ENCODE assay signal across 17 cellular contexts in genomic region chr16:12646098-12646489, GRCh38.
DNase-seq lines count a peak whose midpoint lies in the region; ATAC-seq lines count a peak whose summit lies in the region.
"Had no signal": no experiment of that assay in that cellular context is flagged by ENCODE, and none has a peak within 500 bp of the region (broad histone marks: within the 10 kb centered on the region; RNA-seq: fewer than 3 reads in every experiment).

No MANE protein-coding gene starts in this region.

- ATAC-seq in GM18511 (IDR thresholded peaks at IDR 0.05; ENCODE audit: unreplicated experiment): peak; percentile 10
- ATAC-seq in activated CD8-positive, alpha-beta memory T cell treated with anti-CD3 and anti-CD28 coated beads, Interleukin-2, amount 10 ng/mL, durations not matched to agents 7 days and 5 days: no peak
- ATAC-seq: gastroesophageal sphincter had no signal

- no peaks in the 10 kb centered on the region for H3K27me3 ChIP-seq in layer of hippocampus (ENCODE audit: control insufficient read depth, insufficient read depth, low read length)
- H3K27me3 ChIP-seq: ovary, SJSA1, transverse colon had no signal

- H3K4me1 Mint-ChIP-seq in T-helper 1 cell treated with Interleukin-12 subunit alpha and Interleukin-12 subunit beta and Interleukin-4 antibody, amounts not matched to agents 30 μg/mL and 1 μg/mL, for 36 hours (ENCODE audit: low read depth): peaks cover 15% of the 10 kb centered on the region
- H3K4me1 Mint-ChIP-seq in activated CD8-positive, alpha-beta memory T cell treated with anti-CD3 and anti-CD28 coated beads, Interleukin-2, amount 10 ng/mL, durations not matched to agents 7 days and 5 days: peaks cover 20% of the 10 kb centered on the region

- H3K27ac Mint-ChIP-seq in T-helper 1 cell treated with Interleukin-12 subunit alpha and Interleukin-12 subunit beta and Interleukin-4 antibody, amounts not matched to agents 30 μg/mL and 1 μg/mL, for 36 hours: peak overlapping the region; percentile 92
- peak overlapping the region; percentile 78 for H3K27ac Mint-ChIP-seq in activated CD8-positive, alpha-beta memory T cell treated with anti-CD3 and anti-CD28 coated beads, Interleukin-2, amount 10 ng/mL, durations not matched to agents 7 days and 5 days

- H3K36me3 Mint-ChIP-seq in T-helper 1 cell treated with Interleukin-12 subunit alpha and Interleukin-12 subunit beta and Interleukin-4 antibody, amounts not matched to agents 30 μg/mL and 1 μg/mL, for 36 hours (ENCODE audit: low read depth): peaks cover 2% of the 10 kb centered on the region
- peaks cover 6% of the 10 kb centered on the region for H3K36me3 Mint-ChIP-seq in activated CD8-positive, alpha-beta memory T cell treated with anti-CD3 and anti-CD28 coated beads, Interleukin-2, amount 10 ng/mL, durations not matched to agents 7 days and 5 days

- no peaks in the 10 kb centered on the region for H3K27me3 Mint-ChIP-seq in T-helper 1 cell treated with Interleukin-12 subunit alpha and Interleukin-12 subunit beta and Interleukin-4 antibody, amounts not matched to agents 30 μg/mL and 1 μg/mL, for 36 hours (ENCODE audit: low read depth)
- H3K27me3 Mint-ChIP-seq in activated CD8-positive, alpha-beta memory T cell treated with anti-CD3 and anti-CD28 coated beads, Interleukin-2, amount 10 ng/mL, durations not matched to agents 7 days and 5 days: peaks cover 3% of the 10 kb centered on the region

- CTCF ChIA-PET in activated CD8-positive, alpha-beta memory T cell treated with anti-CD3 and anti-CD28 coated beads, Interleukin-2, amount 10 ng/mL, durations not matched to agents 7 days and 5 days (lab: Charles Lee): interaction anchor here (0.9 kb wide), 1 partner anchor 551 kb away, joined by 3 read pairs; no protein-coding TSS in a partner anchor

- peak overlapping the region; percentile 66 for H3K27ac ChIP-seq in layer of hippocampus (ENCODE audit: low read depth, low read length)
- H3K27ac ChIP-seq: 22Rv1, gastroesophageal sphincter, left ventricle myocardium inferior, ovary, SJSA1, transverse colon had no signal

- H3K9me3 Mint-ChIP-seq in T-helper 1 cell treated with Interleukin-12 subunit alpha and Interleukin-12 subunit beta and Interleukin-4 antibody, amounts not matched to agents 30 μg/mL and 1 μg/mL, for 36 hours: peaks cover 10% of the 10 kb centered on the region
- H3K9me3 Mint-ChIP-seq in activated CD8-positive, alpha-beta memory T cell treated with anti-CD3 and anti-CD28 coated beads, Interleukin-2, amount 10 ng/mL, durations not matched to agents 7 days and 5 days (ENCODE audit: low read depth): peaks cover 4% of the 10 kb centered on the region

- peak overlapping the region; percentile 60 for H3K4me3 Mint-ChIP-seq in T-helper 1 cell treated with Interleukin-12 subunit alpha and Interleukin-12 subunit beta and Interleukin-4 antibody, amounts not matched to agents 30 μg/mL and 1 μg/mL, for 36 hours
- no peak overlapping the region for H3K4me3 Mint-ChIP-seq in activated CD8-positive, alpha-beta memory T cell treated with anti-CD3 and anti-CD28 coated beads, Interleukin-2, amount 10 ng/mL, durations not matched to agents 7 days and 5 days

- DNase-seq in T-helper 1 cell (no peak), NCI-H2196 treated with DMSO at 0.1 percent for 48 hours (lab: John Stamatoyannopoulos, UW; ENCODE audit: unreplicated experiment) (no peak), NCI-H748 treated with DMSO at 0.1 percent for 48 hours (lab: John Stamatoyannopoulos, UW) (no peak), NCI-H446 (lab: John Stamatoyannopoulos, UW) (no peak)
- DNase-seq in activated CD8-positive, alpha-beta memory T cell treated with anti-CD3 and anti-CD28 coated beads, Interleukin-2, amount 10 ng/mL, durations not matched to agents 7 days and 5 days: no peak
- DNase-seq: erythroblast, GF-D8, left ventricle myocardium inferior, NCI-H1105 treated with DMSO at 0.1 percent for 48 hours, ovary, transverse colon had no signal
